ENCODE assay signal across 11 cellular contexts in genomic region chr11:122976734-122977454, GRCh38. TPM values are rescaled to one million over a fixed set of nuclear protein-coding genes. Genes with fewer than 3 reads are reported as not detected.
A peak's percentile ranks its signal among the peaks of the same experiment; 100 is the strongest.
DNase-seq lines count a peak whose midpoint lies in the region; ATAC-seq and TF ChIP-seq lines count a peak whose summit lies in the region.
"Had no signal": no experiment of that assay in that cellular context is flagged by ENCODE, and none has a peak within 500 bp of the region (broad histone marks: within the 10 kb centered on the region; RNA-seq: fewer than 3 reads in every experiment).

No MANE protein-coding gene starts in this region.

- peaks cover 3% of the 10 kb centered on the region for H3K4me1 ChIP-seq in hepatocyte (ENCODE audit: insufficient read depth)

- H3K79me2 ChIP-seq in hepatocyte, result no peaks in the 10 kb centered on the region

- H3K4me3 ChIP-seq in hepatocyte, result no peak overlapping the region

- no peaks in the 10 kb centered on the region for H3K9me3 ChIP-seq in hepatocyte (ENCODE audit: low read depth)

- ATAC-seq in GM19397 (IDR thresholded peaks at IDR 0.05; ENCODE audit: unreplicated experiment), result no peak
- no peak for ATAC-seq in GM18907 (IDR thresholded peaks at IDR 0.05; ENCODE audit: unreplicated experiment)

- peaks cover 9% of the 10 kb centered on the region for H3K36me3 Mint-ChIP-seq in activated CD4-positive, alpha-beta T cell treated with anti-CD3 and anti-CD28 coated beads, Interleukin-2, amount 10 ng/mL, durations not matched to agents 24 days and 14 days (ENCODE audit: low read depth)

- H3K27ac ChIP-seq in hepatocyte, result no peak overlapping the region
- H3K27ac ChIP-seq: dorsolateral prefrontal cortex had no signal

- no peaks in the 10 kb centered on the region for H4K20me1 ChIP-seq in hepatocyte (ENCODE audit: insufficient read depth, poor library complexity, severe bottlenecking)

- no peaks in the 10 kb centered on the region for H3K36me3 ChIP-seq in hepatocyte (replicated peaks; ENCODE audit: insufficient read depth, low read depth)

- intact Hi-C loops in activated CD4-positive, alpha-beta T cell treated with anti-CD3 and anti-CD28 coated beads, Interleukin-2, amount 10 ng/mL, durations not matched to agents 24 days and 14 days (cut with micrococcal nuclease), result loop anchor here (10.0 kb wide), 1 partner anchor 678 kb away; the partner anchor contains the start of gene SCN3B

- peak; percentile 56 for DNase-seq in activated CD4-positive, alpha-beta T cell treated with anti-CD3 and anti-CD28 coated beads, Interleukin-2, amount 10 ng/mL, durations not matched to agents 24 days and 14 days
- no peak for DNase-seq in activated CD4-positive, alpha-beta T cell treated with anti-CD3 and anti-CD28 coated beads for 4 hours
- DNase-seq in RPMI7951 (ENCODE audit: low read depth) (peak; percentile 3), hepatocyte (ENCODE audit: low spot score) (peak; percentile 15), AG08395 (ENCODE audit: low spot score) (no peak)
- peak; percentile 31 for DNase-seq in stimulated activated CD8-positive, alpha-beta memory T cell treated with anti-CD3 and anti-CD28 coated beads, Interleukin-4, amount 100 ng/mL, for 48 hours
- DNase-seq: dorsolateral prefrontal cortex, NCI-H1436 had no signal

- peak overlapping the region; percentile 52 for H3K27ac Mint-ChIP-seq in activated CD4-positive, alpha-beta T cell treated with anti-CD3 and anti-CD28 coated beads, Interleukin-2, amount 10 ng/mL, durations not matched to agents 24 days and 14 days

- peak overlapping the region; percentile 77 for H3K4me2 ChIP-seq in hepatocyte

- TF ChIP-seq CTCF in hepatocyte (IDR thresholded peaks at IDR 0.05; ENCODE audit: poor library complexity), result no peak

- peaks cover 94% of the 10 kb centered on the region for H3K27me3 ChIP-seq in hepatocyte

- WGBS in hepatocyte (ENCODE audit: low lambda C conversion rate, missing lambda C conversion rate), result 2% methylated on average over 45 of the region's 48 CpGs

- H3K4me3 Mint-ChIP-seq in activated CD4-positive, alpha-beta T cell treated with anti-CD3 and anti-CD28 coated beads, Interleukin-2, amount 10 ng/mL, durations not matched to agents 24 days and 14 days, result peak overlapping the region; percentile 39

- H2AFZ ChIP-seq in hepatocyte, result peak overlapping the region; percentile 31

- peaks cover 20% of the 10 kb centered on the region for H3K4me1 Mint-ChIP-seq in activated CD4-positive, alpha-beta T cell treated with anti-CD3 and anti-CD28 coated beads, Interleukin-2, amount 10 ng/mL, durations not matched to agents 24 days and 14 days

- H3K9me2 ChIP-seq in hepatocyte (replicated peaks; ENCODE audit: insufficient read depth), result no peaks in the 10 kb centered on the region

- H3K9me3 Mint-ChIP-seq in activated CD4-positive, alpha-beta T cell treated with anti-CD3 and anti-CD28 coated beads, Interleukin-2, amount 10 ng/mL, durations not matched to agents 24 days and 14 days, result peaks cover 14% of the 10 kb centered on the region

- peaks cover 77% of the 10 kb centered on the region for H3K27me3 Mint-ChIP-seq in activated CD4-positive, alpha-beta T cell treated with anti-CD3 and anti-CD28 coated beads, Interleukin-2, amount 10 ng/mL, durations not matched to agents 24 days and 14 days

RNA-seq across cellular contexts. Expression of gene BSX, which starts 4.7 kb away (rescaled TPM):
- total RNA-seq in activated CD4-positive, alpha-beta T cell treated with anti-CD3 and anti-CD28 coated beads, Interleukin-2, amount 10 ng/mL, durations not matched to agents 24 days and 14 days, result not detected in 2 replicates
- not detected in 2 replicates for total RNA-seq in RPMI7951 (2014; rRNA removed; shearing (Covaris generic))
- total RNA-seq in hepatocyte, result not detected in 2 replicates
- not detected in 2 replicates for polyA plus RNA-seq in hepatocyte
- total RNA-seq: dorsolateral prefrontal cortex, renal cortical epithelial cell had no signal

Comparison
In these comparisons a context has a peak if more than half of its experiments do, and no peak if none do; other contexts are left out.
1. DNase-seq: peak in activated CD4-positive, alpha-beta T cell treated with anti-CD3 and anti-CD28 coated beads, Interleukin-2, amount 10 ng/mL, durations not matched to agents 24 days and 14 days (single experiment), RPMI7951 (single experiment), hepatocyte (single experiment) and stimulated activated CD8-positive, alpha-beta memory T cell treated with anti-CD3 and anti-CD28 coated beads, Interleukin-4, amount 100 ng/mL, for 48 hours (single experiment); none in activated CD4-positive, alpha-beta T cell treated with anti-CD3 and anti-CD28 coated beads for 4 hours (0 of 2) and AG08395 (single experiment).